In genomic region chr18:49813321-49814146, GRCh38 we compare ENCODE assay signal across 1 cellular context.
TF ChIP-seq lines count a peak whose summit lies in the region.

A gene with protein sequence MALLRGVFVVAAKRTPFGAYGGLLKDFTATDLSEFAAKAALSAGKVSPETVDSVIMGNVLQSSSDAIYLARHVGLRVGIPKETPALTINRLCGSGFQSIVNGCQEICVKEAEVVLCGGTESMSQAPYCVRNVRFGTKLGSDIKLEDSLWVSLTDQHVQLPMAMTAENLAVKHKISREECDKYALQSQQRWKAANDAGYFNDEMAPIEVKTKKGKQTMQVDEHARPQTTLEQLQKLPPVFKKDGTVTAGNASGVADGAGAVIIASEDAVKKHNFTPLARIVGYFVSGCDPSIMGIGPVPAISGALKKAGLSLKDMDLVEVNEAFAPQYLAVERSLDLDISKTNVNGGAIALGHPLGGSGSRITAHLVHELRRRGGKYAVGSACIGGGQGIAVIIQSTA (minus strand): TSS chr18:49813533. CDS start chr18:49813484, 49 bp downstream.

TF ChIP-seq in HepG2, 621 proteins besides CTCF, POLR2A, EP300 and RAD21 (continued from another document and continues in another):
- TF ChIP-seq FOXC1 (CRISPR knock-in tag; IDR thresholded peaks at IDR 0.05; ENCODE audit: borderline replicate concordance) (peak; percentile 42; the same call in 1 of the 2 replicates), SKI (IDR thresholded peaks at IDR 0.05; ENCODE audit: partially characterized antibody) (peak; percentile 15), THAP11 (CRISPR knock-in tag; IDR thresholded peaks at IDR 0.05) (0 out of 2 replicates have a peak, but pooled peaks have one; percentile 27), ZNF775 (CRISPR knock-in tag; IDR thresholded peaks at IDR 0.05; ENCODE audit: borderline replicate concordance) (no peak), ZFYVE20 (CRISPR knock-in tag; IDR thresholded peaks at IDR 0.05; ENCODE audit: borderline replicate concordance, low read depth) (no peak), HMGXB3 (CRISPR knock-in tag; IDR thresholded peaks at IDR 0.05; ENCODE audit: borderline replicate concordance) (no peak), ZNF318 (CRISPR knock-in tag; IDR thresholded peaks at IDR 0.05) (no peak), ATM (IDR thresholded peaks at IDR 0.05; ENCODE audit: borderline replicate concordance) (no peak), ETS1 (CRISPR knock-in tag; IDR thresholded peaks at IDR 0.05) (peak; percentile 70; the same call in 1 of the 2 replicates), MXI1 (IDR thresholded peaks at IDR 0.05; ENCODE audit: borderline replicate concordance, low read depth, low read length) (peak; percentile 17; the same call in 1 of the 3 replicates), ZKSCAN8 (CRISPR knock-in tag; IDR thresholded peaks at IDR 0.05; ENCODE audit: borderline replicate concordance) (0 out of 2 replicates have a peak, but pooled peaks have one; percentile 28), TBP (CRISPR knock-in tag; IDR thresholded peaks at IDR 0.05) (no peak; the same call in 1 of the 2 replicates), ZBTB40 (IDR thresholded peaks at IDR 0.05) (no peak), ZBTB40 (CRISPR knock-in tag; IDR thresholded peaks at IDR 0.05) (no peak; the same call in 1 of the 2 replicates), ZNF543 (CRISPR knock-in tag; IDR thresholded peaks at IDR 0.05) (no peak), ZNF564 (CRISPR knock-in tag; IDR thresholded peaks at IDR 0.05) (peak; percentile 78), ZSCAN29 (CRISPR knock-in tag; conservative IDR thresholded peaks at IDR 0.05) (no peak), CC2D1A (CRISPR knock-in tag; IDR thresholded peaks at IDR 0.05) (no peak), KLF11 (CRISPR knock-in tag; IDR thresholded peaks at IDR 0.05) (no peak), ZNF572 (CRISPR knock-in tag; IDR thresholded peaks at IDR 0.05) (0 out of 2 replicates have a peak, but pooled peaks have one; percentile 55), IRF2 (CRISPR knock-in tag; IDR thresholded peaks at IDR 0.05) (no peak; the same call in 1 of the 2 replicates), ZNF225 (CRISPR knock-in tag; IDR thresholded peaks at IDR 0.05) (peak; percentile 30; the same call in 1 of the 2 replicates), ZNF546 (CRISPR knock-in tag; conservative IDR thresholded peaks at IDR 0.05) (0 out of 2 replicates have a peak, but pooled peaks have one; percentile 53), MAX (IDR thresholded peaks at IDR 0.05) (0 out of 2 replicates have a peak, but pooled peaks have one; percentile 18), HOXD1 (CRISPR knock-in tag; IDR thresholded peaks at IDR 0.05) (peak; percentile 75), ZNF264 (CRISPR knock-in tag; IDR thresholded peaks at IDR 0.05) (no peak), ZBTB7A (CRISPR knock-in tag; IDR thresholded peaks at IDR 0.05) (peak; percentile 93)
- TF ChIP-seq, protein P1, sequence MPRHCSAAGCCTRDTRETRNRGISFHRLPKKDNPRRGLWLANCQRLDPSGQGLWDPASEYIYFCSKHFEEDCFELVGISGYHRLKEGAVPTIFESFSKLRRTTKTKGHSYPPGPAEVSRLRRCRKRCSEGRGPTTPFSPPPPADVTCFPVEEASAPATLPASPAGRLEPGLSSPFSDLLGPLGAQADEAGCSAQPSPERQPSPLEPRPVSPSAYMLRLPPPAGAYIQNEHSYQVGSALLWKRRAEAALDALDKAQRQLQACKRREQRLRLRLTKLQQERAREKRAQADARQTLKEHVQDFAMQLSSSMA (CRISPR knock-in tag; IDR thresholded peaks at IDR 0.05) = peak; percentile 71; the same call in 1 of the 2 replicates
